Comparison of ENCODE assay signal across 11 cellular contexts in genomic region chr18:13382683-13382989, GRCh38.
DNase-seq lines count a peak whose midpoint lies in the region; ATAC-seq and TF ChIP-seq lines count a peak whose summit lies in the region.
"Had no signal": no experiment of that assay in that cellular context is flagged by ENCODE, and none has a peak within 500 bp of the region (broad histone marks: within the 10 kb centered on the region; RNA-seq: fewer than 3 reads in every experiment).

No MANE protein-coding gene starts in this region.

- no peaks in the 10 kb centered on the region for H3K27me3 Mint-ChIP-seq in activated naive CD8-positive, alpha-beta T cell treated with anti-CD3 and anti-CD28 coated beads for 36 hours
- H3K27me3 Mint-ChIP-seq in stimulated activated memory B cell treated with anti-CD40 and anti-IgM and Interleukin-4, amounts not matched to agents 10 μg/mL and 1 μg/mL and 100 μg/mL, for 72 hours: no peaks in the 10 kb centered on the region

- peaks cover 66% of the 10 kb centered on the region for H3K4me1 Mint-ChIP-seq in activated naive CD8-positive, alpha-beta T cell treated with anti-CD3 and anti-CD28 coated beads for 36 hours
- peaks cover 26% of the 10 kb centered on the region for H3K4me1 Mint-ChIP-seq in stimulated activated memory B cell treated with anti-CD40 and anti-IgM and Interleukin-4, amounts not matched to agents 10 μg/mL and 1 μg/mL and 100 μg/mL, for 72 hours

- ATAC-seq in stimulated activated memory B cell treated with anti-CD40 and anti-IgM and Interleukin-4, amounts not matched to agents 10 μg/mL and 1 μg/mL and 100 μg/mL, for 72 hours: no peak
- no peak for ATAC-seq in GM19328 (IDR thresholded peaks at IDR 0.05; ENCODE audit: unreplicated experiment)
- no peak for ATAC-seq in HG02885 (IDR thresholded peaks at IDR 0.05; ENCODE audit: poor library complexity, unreplicated experiment)

- no peak overlapping the region for H3K4me3 ChIP-seq in Loucy (ENCODE audit: low read length, poor library complexity, severe bottlenecking)

- peak overlapping the region; percentile 51 for H3K9ac ChIP-seq in Loucy (ENCODE audit: low read depth, low read length, poor library complexity, severe bottlenecking)

- H3K27me3 ChIP-seq in Loucy (ENCODE audit: insufficient read depth, low read length, poor library complexity, severe bottlenecking): no peaks in the 10 kb centered on the region
- H3K27me3 ChIP-seq in layer of hippocampus (ENCODE audit: control insufficient read depth, insufficient read depth, low read length): no peaks in the 10 kb centered on the region

- no peak for TF ChIP-seq CTCF in Loucy (conservative IDR thresholded peaks at IDR 0.05; ENCODE audit: low read length)

- H3K36me3 ChIP-seq in Loucy (ENCODE audit: insufficient read depth, low read length): no peaks in the 10 kb centered on the region

- H3K9me2 ChIP-seq in Loucy (replicated peaks; ENCODE audit: low read depth, low read length): no peaks in the 10 kb centered on the region

- H3K27ac Mint-ChIP-seq in activated naive CD8-positive, alpha-beta T cell treated with anti-CD3 and anti-CD28 coated beads for 36 hours: peak overlapping the region; percentile 97
- H3K27ac Mint-ChIP-seq in stimulated activated memory B cell treated with anti-CD40 and anti-IgM and Interleukin-4, amounts not matched to agents 10 μg/mL and 1 μg/mL and 100 μg/mL, for 72 hours: peak overlapping the region; percentile 90

- 0 out of 2 replicates have a peak, but pooled peaks cover 10% of the 10 kb centered on the region for H3K79me2 ChIP-seq in Loucy (ENCODE audit: insufficient read depth, low read length)

- peaks cover 5% of the 10 kb centered on the region for H3K9me3 Mint-ChIP-seq in activated naive CD8-positive, alpha-beta T cell treated with anti-CD3 and anti-CD28 coated beads for 36 hours
- no peaks in the 10 kb centered on the region for H3K9me3 Mint-ChIP-seq in stimulated activated memory B cell treated with anti-CD40 and anti-IgM and Interleukin-4, amounts not matched to agents 10 μg/mL and 1 μg/mL and 100 μg/mL, for 72 hours

- H2AFZ ChIP-seq in Loucy (ENCODE audit: low read length): no peak overlapping the region

- peak overlapping the region; percentile 79 for H3K27ac ChIP-seq in layer of hippocampus (ENCODE audit: low read depth, low read length)
- H3K27ac ChIP-seq: HL-60 had no signal

- peaks cover 12% of the 10 kb centered on the region for H3K36me3 Mint-ChIP-seq in activated naive CD8-positive, alpha-beta T cell treated with anti-CD3 and anti-CD28 coated beads for 36 hours
- no peaks in the 10 kb centered on the region for H3K36me3 Mint-ChIP-seq in stimulated activated memory B cell treated with anti-CD40 and anti-IgM and Interleukin-4, amounts not matched to agents 10 μg/mL and 1 μg/mL and 100 μg/mL, for 72 hours

- peak overlapping the region; percentile 56 for H3K4me2 ChIP-seq in Loucy (ENCODE audit: low read depth, low read length, poor library complexity, severe bottlenecking)

- H3K9me3 ChIP-seq in Loucy (ENCODE audit: insufficient read depth, low read depth, low read length): no peaks in the 10 kb centered on the region

- no peak for DNase-seq in activated naive CD8-positive, alpha-beta T cell treated with anti-CD3 and anti-CD28 coated beads for 36 hours
- DNase-seq in stimulated activated CD4-positive, alpha-beta T cell treated with anti-CD3 and anti-CD28 coated beads, Interleukin-2, amount 100 ng/mL, for 48 hours: no peak
- no peak for DNase-seq in NCI-H526 (lab: John Stamatoyannopoulos, UW)
- DNase-seq: cerebellar nuclear complex, T1000 had no signal

- no peaks in the 10 kb centered on the region for H4K20me1 ChIP-seq in Loucy (ENCODE audit: insufficient read depth, low read length, poor library complexity, severe bottlenecking)

- H3K4me1 ChIP-seq in Loucy (ENCODE audit: insufficient read depth, low read length, poor library complexity, severe bottlenecking): peaks cover 38% of the 10 kb centered on the region

- H3K4me3 Mint-ChIP-seq in activated naive CD8-positive, alpha-beta T cell treated with anti-CD3 and anti-CD28 coated beads for 36 hours: peak overlapping the region; percentile 84
- H3K4me3 Mint-ChIP-seq in stimulated activated memory B cell treated with anti-CD40 and anti-IgM and Interleukin-4, amounts not matched to agents 10 μg/mL and 1 μg/mL and 100 μg/mL, for 72 hours: peak overlapping the region; percentile 73

- H3F3A ChIP-seq in Loucy (ENCODE audit: low read depth): no peaks in the 10 kb centered on the region
